Comparison of ENCODE assay signal across 10 cellular contexts in genomic region chr2:5967506-5967905, GRCh38.
"Had no signal": no experiment of that assay in that cellular context is flagged by ENCODE, and none has a peak within 500 bp of the region (broad histone marks: within the 10 kb centered on the region; RNA-seq: fewer than 3 reads in every experiment).

No MANE protein-coding gene starts in this region.

- H3K27ac ChIP-seq: GM23248, HL-60 had no signal

- DNase-seq: GM23248, GOT3, H7, HFFc6, KBM-7 had no signal

- H3K36me3 ChIP-seq: HAP-1 had no signal

- H3K36me3 Mint-ChIP-seq: IgD-negative memory B cell had no signal

- H3K9me3 ChIP-seq: HAP-1 had no signal

- H3K27ac Mint-ChIP-seq: HFFc6, IgD-negative memory B cell had no signal

- H3K4me3 Mint-ChIP-seq: HFFc6, IgD-negative memory B cell had no signal

- ATAC-seq: HCT116, HepG2 had no signal

- H3K4me1 ChIP-seq: HAP-1 had no signal

- H3K27me3 Mint-ChIP-seq: IgD-negative memory B cell had no signal

- H2AFZ ChIP-seq: GM23248 had no signal

- H3K9ac ChIP-seq: GM23248 had no signal

- H3K4me3 ChIP-seq: GM23248, HAP-1 had no signal
